8 cellular contexts compared by ENCODE assay signal in the genomic region with DNA sequence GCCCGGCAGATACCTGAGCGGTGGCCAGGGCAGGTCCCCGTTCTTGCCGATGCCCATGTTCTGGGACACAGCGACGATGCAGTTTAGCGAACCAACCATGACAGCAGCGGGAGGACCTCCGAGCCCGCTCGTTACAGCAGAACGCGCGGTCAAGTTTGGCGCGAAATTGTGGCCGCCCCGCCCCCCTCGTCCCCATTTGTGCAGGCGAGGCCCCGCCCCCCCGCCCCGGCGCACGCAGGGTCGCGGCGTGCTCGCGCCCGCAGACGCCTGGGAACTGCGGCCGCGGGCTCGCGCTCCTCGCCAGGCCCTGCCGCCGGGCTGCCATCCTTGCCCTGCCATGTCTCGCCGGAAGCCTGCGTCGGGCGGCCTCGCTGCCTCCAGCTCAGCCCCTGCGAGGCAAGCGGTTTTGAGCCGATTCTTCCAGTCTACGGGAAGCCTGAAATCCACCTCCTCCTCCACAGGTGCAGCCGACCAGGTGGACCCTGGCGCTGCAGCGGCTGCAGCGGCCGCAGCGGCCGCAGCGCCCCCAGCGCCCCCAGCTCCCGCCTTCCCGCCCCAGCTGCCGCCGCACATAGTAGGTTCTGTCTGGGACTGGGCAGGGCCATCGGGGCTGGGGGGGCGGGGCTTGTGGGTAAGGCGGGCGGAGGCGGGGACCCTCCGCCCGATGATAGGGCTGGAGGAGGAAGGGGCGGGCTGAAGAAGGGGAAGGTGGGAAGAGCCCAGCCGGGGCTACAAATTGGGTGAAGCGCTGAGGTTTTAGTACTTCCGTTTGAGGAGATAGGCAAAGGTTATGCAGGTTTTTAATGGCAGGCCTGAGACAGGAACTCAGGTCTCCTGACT. TPM values are rescaled to one million over a fixed set of nuclear protein-coding genes. Genes with fewer than 3 reads are reported as not detected.
DNase-seq lines count a peak whose midpoint lies in the region; ATAC-seq and TF ChIP-seq lines count a peak whose summit lies in the region.

TSS of gene DHFR (minus strand) at position 593 of the 840 bp plus-strand sequence. CDS start at position 99, 494 bp downstream.
TSS of gene MSH3 (plus strand) at position 262 of the 840 bp plus-strand sequence. CDS start at position 338, 76 bp downstream.

- WGBS in suprapubic skin, result under 1% methylated on average over 15 of the region's 74 CpGs

- no peaks in the 10 kb centered on the region for H3K27me3 ChIP-seq in suprapubic skin

- H3K4me3 Mint-ChIP-seq in activated naive CD4-positive, alpha-beta T cell treated with anti-CD3 and anti-CD28 coated beads, Interleukin-2, amount 50 U/mL, for 24 hours, result peak within 1 kb of the TSS; percentile 96

- peaks cover 17% of the 10 kb centered on the region for H3K36me3 ChIP-seq in suprapubic skin

- H3K4me3 ChIP-seq in suprapubic skin, result peak within 1 kb of the TSS; percentile 92

- peaks cover 36% of the 10 kb centered on the region for H3K4me1 Mint-ChIP-seq in activated naive CD4-positive, alpha-beta T cell treated with anti-CD3 and anti-CD28 coated beads, Interleukin-2, amount 50 U/mL, for 24 hours

- no peaks in the 10 kb centered on the region for H3K9me3 ChIP-seq in suprapubic skin

- peak within 1 kb of the TSS; percentile 98 for H3K27ac Mint-ChIP-seq in activated naive CD4-positive, alpha-beta T cell treated with anti-CD3 and anti-CD28 coated beads, Interleukin-2, amount 50 U/mL, for 24 hours

- peak; percentile 49 for DNase-seq in GM04503 (ENCODE audit: low read depth)
- DNase-seq in NCI-H1092 treated with DMSO at 0.1 percent for 48 hours (lab: John Stamatoyannopoulos, UW), result peak; percentile 86
- peak; percentile 98 for DNase-seq in glomerular visceral epithelial cell (ENCODE audit: extremely low spot score)
- peak; percentile 87 for DNase-seq in occipital lobe (lab: John Stamatoyannopoulos, UW)
- DNase-seq in suprapubic skin (ENCODE audit: low spot score in 2 of 2), result peak; percentile 88 to 91

- no peak for TF ChIP-seq POLR2A in suprapubic skin (IDR thresholded peaks at IDR 0.05)

- TF ChIP-seq CTCF in suprapubic skin (IDR thresholded peaks at IDR 0.05), result peak in 1 of 2 donors; percentile 21

- peak within 1 kb of the TSS; percentile 94 for H3K27ac ChIP-seq in suprapubic skin

- ATAC-seq in HG02571 (IDR thresholded peaks at IDR 0.05; ENCODE audit: unreplicated experiment), result peak; percentile 45
- ATAC-seq in SK-N-SH treated with all-trans-retinoic acid at 6 μM for 48 hours, result peak; percentile 86

- no peak for TF ChIP-seq EP300 in suprapubic skin (IDR thresholded peaks at IDR 0.05)

- peaks cover 10% of the 10 kb centered on the region for H3K36me3 Mint-ChIP-seq in activated naive CD4-positive, alpha-beta T cell treated with anti-CD3 and anti-CD28 coated beads, Interleukin-2, amount 50 U/mL, for 24 hours

- peaks cover 26% of the 10 kb centered on the region for H3K4me1 ChIP-seq in suprapubic skin

- no peaks in the 10 kb centered on the region for H3K27me3 Mint-ChIP-seq in activated naive CD4-positive, alpha-beta T cell treated with anti-CD3 and anti-CD28 coated beads, Interleukin-2, amount 50 U/mL, for 24 hours

- H3K9me3 Mint-ChIP-seq in activated naive CD4-positive, alpha-beta T cell treated with anti-CD3 and anti-CD28 coated beads, Interleukin-2, amount 50 U/mL, for 24 hours, result no peaks in the 10 kb centered on the region

TF ChIP-seq in SK-N-SH treated with all-trans-retinoic acid at 6 μM for 48 hours, 23 proteins besides CTCF, POLR2A, EP300 and RAD21 (continues in another document):
- TF ChIP-seq CREB5 (CRISPR knock-in tag; IDR thresholded peaks at IDR 0.05; ENCODE audit: low read depth), result no peak
- TF ChIP-seq TOX (CRISPR knock-in tag; IDR thresholded peaks at IDR 0.05; ENCODE audit: borderline replicate concordance), result no peak
- no peak for TF ChIP-seq TCF4 (CRISPR knock-in tag; IDR thresholded peaks at IDR 0.05; ENCODE audit: borderline replicate concordance)
- no peak for TF ChIP-seq RARB (CRISPR knock-in tag; IDR thresholded peaks at IDR 0.05)
- TF ChIP-seq, protein P1, sequence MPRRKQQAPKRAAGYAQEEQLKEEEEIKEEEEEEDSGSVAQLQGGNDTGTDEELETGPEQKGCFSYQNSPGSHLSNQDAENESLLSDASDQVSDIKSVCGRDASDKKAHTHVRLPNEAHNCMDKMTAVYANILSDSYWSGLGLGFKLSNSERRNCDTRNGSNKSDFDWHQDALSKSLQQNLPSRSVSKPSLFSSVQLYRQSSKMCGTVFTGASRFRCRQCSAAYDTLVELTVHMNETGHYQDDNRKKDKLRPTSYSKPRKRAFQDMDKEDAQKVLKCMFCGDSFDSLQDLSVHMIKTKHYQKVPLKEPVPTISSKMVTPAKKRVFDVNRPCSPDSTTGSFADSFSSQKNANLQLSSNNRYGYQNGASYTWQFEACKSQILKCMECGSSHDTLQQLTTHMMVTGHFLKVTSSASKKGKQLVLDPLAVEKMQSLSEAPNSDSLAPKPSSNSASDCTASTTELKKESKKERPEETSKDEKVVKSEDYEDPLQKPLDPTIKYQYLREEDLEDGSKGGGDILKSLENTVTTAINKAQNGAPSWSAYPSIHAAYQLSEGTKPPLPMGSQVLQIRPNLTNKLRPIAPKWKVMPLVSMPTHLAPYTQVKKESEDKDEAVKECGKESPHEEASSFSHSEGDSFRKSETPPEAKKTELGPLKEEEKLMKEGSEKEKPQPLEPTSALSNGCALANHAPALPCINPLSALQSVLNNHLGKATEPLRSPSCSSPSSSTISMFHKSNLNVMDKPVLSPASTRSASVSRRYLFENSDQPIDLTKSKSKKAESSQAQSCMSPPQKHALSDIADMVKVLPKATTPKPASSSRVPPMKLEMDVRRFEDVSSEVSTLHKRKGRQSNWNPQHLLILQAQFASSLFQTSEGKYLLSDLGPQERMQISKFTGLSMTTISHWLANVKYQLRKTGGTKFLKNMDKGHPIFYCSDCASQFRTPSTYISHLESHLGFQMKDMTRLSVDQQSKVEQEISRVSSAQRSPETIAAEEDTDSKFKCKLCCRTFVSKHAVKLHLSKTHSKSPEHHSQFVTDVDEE (CRISPR knock-in tag; IDR thresholded peaks at IDR 0.05), result no peak
- no peak for TF ChIP-seq ZFP3 (CRISPR knock-in tag; IDR thresholded peaks at IDR 0.05)
- no peak for TF ChIP-seq POU6F1 (CRISPR knock-in tag; IDR thresholded peaks at IDR 0.05; ENCODE audit: borderline replicate concordance, low read depth)
- TF ChIP-seq, protein P2, sequence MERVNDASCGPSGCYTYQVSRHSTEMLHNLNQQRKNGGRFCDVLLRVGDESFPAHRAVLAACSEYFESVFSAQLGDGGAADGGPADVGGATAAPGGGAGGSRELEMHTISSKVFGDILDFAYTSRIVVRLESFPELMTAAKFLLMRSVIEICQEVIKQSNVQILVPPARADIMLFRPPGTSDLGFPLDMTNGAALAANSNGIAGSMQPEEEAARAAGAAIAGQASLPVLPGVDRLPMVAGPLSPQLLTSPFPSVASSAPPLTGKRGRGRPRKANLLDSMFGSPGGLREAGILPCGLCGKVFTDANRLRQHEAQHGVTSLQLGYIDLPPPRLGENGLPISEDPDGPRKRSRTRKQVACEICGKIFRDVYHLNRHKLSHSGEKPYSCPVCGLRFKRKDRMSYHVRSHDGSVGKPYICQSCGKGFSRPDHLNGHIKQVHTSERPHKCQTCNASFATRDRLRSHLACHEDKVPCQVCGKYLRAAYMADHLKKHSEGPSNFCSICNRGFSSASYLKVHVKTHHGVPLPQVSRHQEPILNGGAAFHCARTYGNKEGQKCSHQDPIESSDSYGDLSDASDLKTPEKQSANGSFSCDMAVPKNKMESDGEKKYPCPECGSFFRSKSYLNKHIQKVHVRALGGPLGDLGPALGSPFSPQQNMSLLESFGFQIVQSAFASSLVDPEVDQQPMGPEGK (CRISPR knock-in tag; IDR thresholded peaks at IDR 0.05; ENCODE audit: borderline replicate concordance), result no peak
- TF ChIP-seq PPARA (CRISPR knock-in tag; IDR thresholded peaks at IDR 0.05; ENCODE audit: borderline replicate concordance), result no peak
- TF ChIP-seq BACH2 (CRISPR knock-in tag; IDR thresholded peaks at IDR 0.05; ENCODE audit: borderline replicate concordance), result no peak
- no peak for TF ChIP-seq ZC3H10 (CRISPR knock-in tag; IDR thresholded peaks at IDR 0.05)
- no peak for TF ChIP-seq ESRRG (CRISPR knock-in tag; IDR thresholded peaks at IDR 0.05)
- TF ChIP-seq ZNF70 (CRISPR knock-in tag; IDR thresholded peaks at IDR 0.05), result no peak; the same call in 1 of the 2 replicates
- TF ChIP-seq ZNF8 (CRISPR knock-in tag; IDR thresholded peaks at IDR 0.05), result no peak

RNA-seq across cellular contexts. Expression of gene DHFR, which starts in this region (rescaled TPM):
- total RNA-seq in occipital lobe (12.9 TPM), suprapubic skin (1 to 10 TPM; 4.9 to 6.8 (median 5.1) TPM)

RNA-seq across cellular contexts. Expression of gene MSH3, which starts in this region (rescaled TPM):
- total RNA-seq in occipital lobe (39.1 TPM), suprapubic skin (10 to 100 TPM; 11.0 to 15.0 (median 12.4) TPM)

Comparison
In these comparisons a context has a peak if more than half of its experiments do, and no peak if none do; other contexts are left out.
1. Peak in every context shown above with its lines: DNase-seq, ATAC-seq, H3K4me3 ChIP-seq and H3K27ac ChIP-seq.